ENCODE assay signal across 9 cellular contexts in genomic region chr4:21979196-21979595, GRCh38. TPM values are rescaled to one million over a fixed set of nuclear protein-coding genes. Genes with fewer than 3 reads are reported as not detected.
"Had no signal": no experiment of that assay in that cellular context is flagged by ENCODE, and none has a peak within 500 bp of the region (broad histone marks: within the 10 kb centered on the region; RNA-seq: fewer than 3 reads in every experiment).

No MANE protein-coding gene starts in this region.

- H3K27me3 Mint-ChIP-seq: IgD-negative memory B cell had no signal

- H3K27ac Mint-ChIP-seq: HFFc6, IgD-negative memory B cell had no signal

- H3K4me1 Mint-ChIP-seq: IgD-negative memory B cell had no signal

- DNase-seq: GOT3, H7, HFFc6, KBM-7 had no signal

- H3K36me3 Mint-ChIP-seq: IgD-negative memory B cell had no signal

- ATAC-seq: HCT116, HepG2 had no signal

- FAIRE-seq: HepG2 had no signal

- H3K4me3 Mint-ChIP-seq: HFFc6, IgD-negative memory B cell had no signal

RNA-seq across cellular contexts. Expression of gene KCNIP4, which starts 30.6 kb away (rescaled TPM):
- total RNA-seq: H4, H7, HepG2, HFFc6, HT1080 had no signal
